In genomic region chr6:119314894-119315272, GRCh38 we compare ENCODE assay signal across 8 cellular contexts. TPM values are rescaled to one million over a fixed set of nuclear protein-coding genes. Genes with fewer than 3 reads are reported as not detected.
DNase-seq lines count a peak whose midpoint lies in the region; ATAC-seq and TF ChIP-seq lines count a peak whose summit lies in the region.

No MANE protein-coding gene starts in this region.

- no peak for TF ChIP-seq POLR2A in spleen (IDR thresholded peaks at IDR 0.05)
- no peak for TF ChIP-seq POLR2A in tibial nerve (IDR thresholded peaks at IDR 0.05)

- no peak for DNase-seq in activated CD4-positive, alpha-beta T cell treated with anti-CD3 and anti-CD28 coated beads, Interleukin-2, amount 10 ng/mL, durations not matched to agents 24 days and 14 days
- DNase-seq in activated CD4-positive, alpha-beta T cell treated with anti-CD3 and anti-CD28 coated beads, Interleukin-2, amount 50 U/mL, for 48 hours: no peak
- DNase-seq in T-helper 2 cell treated with Interferon-gamma antibody and Interleukin-4, amounts not matched to agents 5 μg/mL and 100 μg/mL, for 36 hours (ENCODE audit: low spot score): no peak
- no peak for DNase-seq in spleen
- no peak for DNase-seq in ACHN
- no peak for DNase-seq in foreskin keratinocyte
- no peak for DNase-seq in tibial nerve (ENCODE audit: low spot score in 2 of 2)

- intact Hi-C loops in activated CD4-positive, alpha-beta T cell treated with anti-CD3 and anti-CD28 coated beads, Interleukin-2, amount 10 ng/mL, durations not matched to agents 24 days and 14 days (cut with micrococcal nuclease): loop anchor here (1.0 to 5.0 kb wide), 6 partner anchors 7 to 1713 kb away; partner anchors contain the start of gene GOPC
- intact Hi-C loops in spleen (cut with DNase I; ENCODE audit: low total_unique reads): no loop called here

- H3K4me1 Mint-ChIP-seq in activated CD4-positive, alpha-beta T cell treated with anti-CD3 and anti-CD28 coated beads, Interleukin-2, amount 10 ng/mL, durations not matched to agents 24 days and 14 days: peaks cover 66% of the 10 kb centered on the region
- H3K4me1 Mint-ChIP-seq in T-helper 2 cell treated with Interferon-gamma antibody and Interleukin-4, amounts not matched to agents 5 μg/mL and 100 μg/mL, for 36 hours (ENCODE audit: low read depth): peaks cover 69% of the 10 kb centered on the region

- H3K36me3 ChIP-seq in spleen (no peaks in the 10 kb centered on the region), tibial nerve (no peaks in the 10 kb centered on the region)

- peak overlapping the region; percentile 98 for H3K27ac Mint-ChIP-seq in activated CD4-positive, alpha-beta T cell treated with anti-CD3 and anti-CD28 coated beads, Interleukin-2, amount 10 ng/mL, durations not matched to agents 24 days and 14 days
- peak overlapping the region; percentile 98 for H3K27ac Mint-ChIP-seq in T-helper 2 cell treated with Interferon-gamma antibody and Interleukin-4, amounts not matched to agents 5 μg/mL and 100 μg/mL, for 36 hours

- in situ Hi-C loops in ACHN (cut with HindIII; ENCODE audit: low pct_ligation_motif_present, low pct_unique_long_range_greater_than_20kb, low sequenced_read_pairs): no loop called here

- H3K4me3 ChIP-seq in spleen (peak overlapping the region in 1 of 8 donors; percentile 0), tibial nerve (no peak overlapping the region)

- H3K27ac ChIP-seq in spleen: peak overlapping the region in 7 of 8 donors; percentile 55 to 89 (median 79)
- H3K27ac ChIP-seq in foreskin keratinocyte: no peak overlapping the region
- H3K27ac ChIP-seq in tibial nerve: peak overlapping the region in 1 of 4 donors; percentile 24

- peaks cover 20 to 74% (median 44%) of the 10 kb centered on the region in 6 donors for H3K4me1 ChIP-seq in spleen
- H3K4me1 ChIP-seq in foreskin keratinocyte: no peaks in the 10 kb centered on the region
- peaks cover 0 to 51% (median 9%) of the 10 kb centered on the region in 4 donors for H3K4me1 ChIP-seq in tibial nerve

- no peaks in the 10 kb centered on the region for H3K9me3 Mint-ChIP-seq in activated CD4-positive, alpha-beta T cell treated with anti-CD3 and anti-CD28 coated beads, Interleukin-2, amount 10 ng/mL, durations not matched to agents 24 days and 14 days
- no peaks in the 10 kb centered on the region for H3K9me3 Mint-ChIP-seq in T-helper 2 cell treated with Interferon-gamma antibody and Interleukin-4, amounts not matched to agents 5 μg/mL and 100 μg/mL, for 36 hours

- TF ChIP-seq CTCF in spleen (IDR thresholded peaks at IDR 0.05 in 8 of 11, conservative IDR thresholded peaks at IDR 0.05 in 3 of 11): no peak
- no peak for TF ChIP-seq CTCF in foreskin keratinocyte (conservative IDR thresholded peaks at IDR 0.05)
- TF ChIP-seq CTCF in tibial nerve (IDR thresholded peaks at IDR 0.05): no peak

- peak overlapping the region; percentile 81 for H3K4me3 Mint-ChIP-seq in activated CD4-positive, alpha-beta T cell treated with anti-CD3 and anti-CD28 coated beads, Interleukin-2, amount 10 ng/mL, durations not matched to agents 24 days and 14 days
- peak overlapping the region; percentile 78 for H3K4me3 Mint-ChIP-seq in T-helper 2 cell treated with Interferon-gamma antibody and Interleukin-4, amounts not matched to agents 5 μg/mL and 100 μg/mL, for 36 hours

- TF ChIP-seq EP300 in tibial nerve (IDR thresholded peaks at IDR 0.05): no peak

- 35 to 61% (median 46%) methylated on average over 5 of the region's 5 CpGs for WGBS in spleen, 5 donors
- 66 to 70% methylated on average over 5 of the region's 5 CpGs for WGBS in tibial nerve, 2 donors

- peaks cover 22% of the 10 kb centered on the region for H3K36me3 Mint-ChIP-seq in activated CD4-positive, alpha-beta T cell treated with anti-CD3 and anti-CD28 coated beads, Interleukin-2, amount 10 ng/mL, durations not matched to agents 24 days and 14 days (ENCODE audit: low read depth)
- peaks cover 23% of the 10 kb centered on the region for H3K36me3 Mint-ChIP-seq in T-helper 2 cell treated with Interferon-gamma antibody and Interleukin-4, amounts not matched to agents 5 μg/mL and 100 μg/mL, for 36 hours (ENCODE audit: low read depth)

- no peaks in the 10 kb centered on the region for H3K27me3 Mint-ChIP-seq in activated CD4-positive, alpha-beta T cell treated with anti-CD3 and anti-CD28 coated beads, Interleukin-2, amount 10 ng/mL, durations not matched to agents 24 days and 14 days
- no peaks in the 10 kb centered on the region for H3K27me3 Mint-ChIP-seq in T-helper 2 cell treated with Interferon-gamma antibody and Interleukin-4, amounts not matched to agents 5 μg/mL and 100 μg/mL, for 36 hours (ENCODE audit: low read depth)

- H3K9me3 ChIP-seq in spleen: no peaks in the 10 kb centered on the region
- no peaks in the 10 kb centered on the region for H3K9me3 ChIP-seq in tibial nerve

- no peaks in the 10 kb centered on the region for H3K27me3 ChIP-seq in spleen (replicated peaks in 1 of 7)
- H3K27me3 ChIP-seq in foreskin keratinocyte: no peaks in the 10 kb centered on the region
- H3K27me3 ChIP-seq in tibial nerve: no peaks in the 10 kb centered on the region

- ATAC-seq in HG02938 (IDR thresholded peaks at IDR 0.05; ENCODE audit: unreplicated experiment): peak; percentile 70
- ATAC-seq in foreskin keratinocyte: no peak

RNA-seq across cellular contexts. Expression of gene MAN1A1, which starts 34.7 kb away (rescaled TPM):
- total RNA-seq in activated CD4-positive, alpha-beta T cell treated with anti-CD3 and anti-CD28 coated beads, Interleukin-2, amount 10 ng/mL, durations not matched to agents 24 days and 14 days: 43.0 and 43.7 TPM in 2 replicates
- total RNA-seq in spleen: 100 to 1,000 TPM in 4 of 7 donors, 10 to 100 TPM in 3; 58.3 to 148 (median 115) TPM
- 10 to 100 TPM in 2 of 3 donors, 1 to 10 TPM in 1; 6.0 to 15.2 (median 13.7) TPM for polyA plus RNA-seq in spleen
- total RNA-seq in foreskin keratinocyte: 39.0 and 39.8 TPM in 2 replicates
- 9.8 and 12.4 TPM in 2 replicates for polyA plus RNA-seq in foreskin keratinocyte
- 100 to 1,000 TPM; 118 to 287 (median 154) TPM for total RNA-seq in tibial nerve
